ENCODE assay signal across 1 cellular context in the genomic region with DNA sequence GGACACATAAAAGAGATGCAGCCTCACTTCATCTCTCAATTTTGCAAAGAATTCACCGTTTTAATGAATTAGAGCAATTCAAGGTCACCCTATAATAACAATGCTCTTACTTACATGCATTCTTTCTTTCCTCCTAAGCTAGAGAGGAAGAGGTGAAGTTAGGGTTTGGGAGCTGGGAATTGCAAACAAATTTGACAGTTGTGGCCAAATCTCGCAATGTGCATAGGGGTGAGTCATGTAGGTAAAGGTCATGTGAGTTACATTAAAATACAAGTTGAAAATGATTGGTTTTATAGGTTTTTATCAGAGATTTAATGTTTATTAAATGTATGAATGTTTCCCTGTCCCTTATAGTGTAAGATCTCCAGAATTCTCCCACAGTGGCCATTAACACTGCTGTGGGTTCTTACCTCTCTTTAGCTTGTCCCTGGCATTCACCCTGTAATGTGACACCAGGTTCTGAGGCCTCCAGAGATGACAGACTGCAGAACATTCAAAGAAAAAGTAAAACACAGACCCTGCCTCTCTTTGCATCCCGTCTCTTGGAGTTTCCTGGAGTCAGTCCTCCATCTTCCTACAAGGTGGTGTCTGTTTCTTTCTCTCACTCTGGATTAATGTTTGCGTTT.
TF ChIP-seq lines count a peak whose summit lies in the region.

No MANE protein-coding gene starts in this region.

TF ChIP-seq in HCT116, 20 proteins besides CTCF, POLR2A, EP300 and RAD21 (continued from another document):
- TF ChIP-seq ZBTB33 (IDR thresholded peaks at IDR 0.05; ENCODE audit: extremely low read depth, insufficient replicate concordance, low read length) (no peak), FOSL1 (IDR thresholded peaks at IDR 0.05; ENCODE audit: low read depth) (no peak), ATF3 (IDR thresholded peaks at IDR 0.05) (no peak), EZH2 (IDR thresholded peaks at IDR 0.05) (no peak), SP1 (IDR thresholded peaks at IDR 0.05; ENCODE audit: low read depth) (no peak), CEBPB (IDR thresholded peaks at IDR 0.05; ENCODE audit: low read depth) (no peak; the same call in 1 of the 2 replicates), EZH2phosphoT487 (IDR thresholded peaks at IDR 0.05; ENCODE audit: borderline replicate concordance) (no peak), EGR1 (IDR thresholded peaks at IDR 0.05; ENCODE audit: low read depth) (no peak), SIN3A (IDR thresholded peaks at IDR 0.05; ENCODE audit: low read depth) (no peak), ZNF274 (IDR thresholded peaks at IDR 0.05; ENCODE audit: low read depth, low read length) (no peak)
